In genomic region chr12:57242691-57243454, GRCh38 we compare ENCODE assay signal across 8 cellular contexts.
DNase-seq lines count a peak whose midpoint lies in the region; ATAC-seq and TF ChIP-seq lines count a peak whose summit lies in the region.

No MANE protein-coding gene starts in this region.

- no peaks in the 10 kb centered on the region for H3K36me3 ChIP-seq in stomach smooth muscle (ENCODE audit: control insufficient read depth in 2 of 2, insufficient read depth in 2 of 2, low read length in 2 of 2)

- H3K9ac ChIP-seq in stomach smooth muscle (ENCODE audit: low read length in 2 of 2): no peak overlapping the region

- DNase-seq in ELF-1 (ENCODE audit: low read depth, low spot score) (peak; percentile 94), NCI-H2171 (lab: John Stamatoyannopoulos, UW) (peak; percentile 92), coronary artery (ENCODE audit: low spot score) (peak; percentile 74), medulla oblongata (ENCODE audit: extremely low spot score) (peak; percentile 21), KBM-7 (no peak)
- peak; percentile 60 to 65 for DNase-seq in activated CD4-positive, alpha-beta T cell treated with anti-CD3 and anti-CD28 coated beads for 24 hours (ENCODE audit: low read depth in 2 of 2)

- H3K27me3 ChIP-seq in stomach smooth muscle (ENCODE audit: control insufficient read depth in 1 of 2, insufficient read depth in 2 of 2, low read length in 2 of 2): peaks cover 62 to 70% of the 10 kb centered on the region in 2 donors

- H3K27ac ChIP-seq in coronary artery (no peak overlapping the region), stomach smooth muscle (ENCODE audit: low read length) (no peak overlapping the region)

- H3K9me3 ChIP-seq in stomach smooth muscle (ENCODE audit: control insufficient read depth in 2 of 2, low read length in 2 of 2): no peaks in the 10 kb centered on the region

- ATAC-seq in HG02571 (IDR thresholded peaks at IDR 0.05; ENCODE audit: unreplicated experiment): peak; percentile 34

- in situ Hi-C loops in KBM-7 (cut with MboI; ENCODE audit: low pct_unique_long_range_greater_than_20kb, low sequenced_read_pairs): no loop called here

- peak; percentile 27 for TF ChIP-seq CTCF in coronary artery (IDR thresholded peaks at IDR 0.05)

- H3K4me3 ChIP-seq in coronary artery: peak overlapping the region; percentile 59
- peak overlapping the region; percentile 35 to 57 for H3K4me3 ChIP-seq in stomach smooth muscle (ENCODE audit: low read length in 2 of 2)

- H3K4me1 ChIP-seq in stomach smooth muscle (ENCODE audit: control insufficient read depth, insufficient read depth, low read length): peaks cover 59% of the 10 kb centered on the region
